In genomic region chr16:46623707-46624106, GRCh38 we compare ENCODE assay signal across 8 cellular contexts. TPM values are rescaled to one million over a fixed set of nuclear protein-coding genes. Genes with fewer than 3 reads are reported as not detected.
DNase-seq lines count a peak whose midpoint lies in the region; ATAC-seq and TF ChIP-seq lines count a peak whose summit lies in the region.
"Not testable (repeated sequence)": the region's sequence is repeated elsewhere in the genome, so short reads cannot be mapped to it uniquely, and the experiment has no call there.

No MANE protein-coding gene starts in this region.

- WGBS in heart right ventricle, 2 donors = 73 to 92% methylated on average over 4 of the region's 6 CpGs
- WGBS in right cardiac atrium = 81% methylated on average over 4 of the region's 6 CpGs
- 78 to 90% (median 85%) methylated on average over 4 of the region's 6 CpGs for WGBS in psoas muscle, 3 donors
- WGBS in aorta, 2 donors = 71 to 76% methylated on average over 4 of the region's 6 CpGs

- not testable (repeated sequence) for DNase-seq in WTC11 (ENCODE audit: low spot score); Right ventricle myocardium inferior (ENCODE audit: missing footprints); heart right ventricle; right cardiac atrium; left lung; lower lobe of right lung; psoas muscle; aorta

- H3K27ac Mint-ChIP-seq in WTC11 = not testable (repeated sequence)

- not testable (repeated sequence) for H3K27me3 Mint-ChIP-seq in WTC11 (ENCODE audit: low read depth)

- H3K9me3 ChIP-seq in heart right ventricle; right cardiac atrium (ENCODE audit: control insufficient read depth, low read length); left lung; lower lobe of right lung; psoas muscle; aorta (ENCODE audit: control insufficient read depth, low read length): not testable (repeated sequence)

- H3K4me1 ChIP-seq in heart right ventricle (peaks cover 0 to 18% (median 10%) of the 10 kb centered on the region in 9 donors), left lung (peaks cover 0 to 19% of the 10 kb centered on the region in 2 donors), lower lobe of right lung (peaks cover 18% of the 10 kb centered on the region)
- H3K4me1 ChIP-seq in right cardiac atrium (ENCODE audit: control insufficient read depth, insufficient read depth, low read length); psoas muscle; aorta (ENCODE audit: control insufficient read depth in 1 of 2, insufficient read depth in 2 of 2, low read length in 2 of 2): not testable (repeated sequence)

- H3K4me3 ChIP-seq in heart right ventricle; right cardiac atrium (ENCODE audit: low read length); left lung; lower lobe of right lung; psoas muscle; aorta (ENCODE audit: low read length in 2 of 2): not testable (repeated sequence)

- ATAC-seq in WTC11 (peak; percentile 5), Right ventricle myocardium inferior (peak; percentile 49), heart right ventricle (peak in 6 of 8 donors; percentile 21 to 60 (median 40)), right cardiac atrium (peak; percentile 27 to 32), left lung (peak; percentile 14), lower lobe of right lung (peak; percentile 4 to 25), psoas muscle (peak in 3 of 4 donors; percentile 7 to 25 (median 16)), aorta (ENCODE audit: low FRiP score) (peak; percentile 51)

- H3K4me1 Mint-ChIP-seq in WTC11 = peaks cover 15% of the 10 kb centered on the region

- intact Hi-C loops in Right ventricle myocardium inferior (cut with DNase I); heart right ventricle (cut with DNase I); right cardiac atrium (cut with DNase I); left lung (cut with DNase I); lower lobe of right lung (cut with DNase I); psoas muscle (cut with DNase I); aorta (cut with DNase I): not testable (repeated sequence)

- not testable (repeated sequence) for H3K9me3 Mint-ChIP-seq in WTC11

- CTCF ChIA-PET in WTC11 (lab: Charles Lee) = not testable (repeated sequence)

- H3K27ac ChIP-seq in heart right ventricle; right cardiac atrium (ENCODE audit: low read length); left lung; lower lobe of right lung; psoas muscle; aorta (ENCODE audit: low read depth in 1 of 2, low read length in 2 of 2): not testable (repeated sequence)

- not testable (repeated sequence) for H3K4me3 Mint-ChIP-seq in WTC11

- H3K36me3 Mint-ChIP-seq in WTC11 = not testable (repeated sequence)

- TF ChIP-seq CTCF in WTC11 (IDR thresholded peaks at IDR 0.05); heart right ventricle (IDR thresholded peaks at IDR 0.05); left lung (IDR thresholded peaks at IDR 0.05); lower lobe of right lung (IDR thresholded peaks at IDR 0.05); psoas muscle (IDR thresholded peaks at IDR 0.05): not testable (repeated sequence)

- POLR2A ChIA-PET in WTC11 (lab: Charles Lee) = not testable (repeated sequence)

- not testable (repeated sequence) for H3K27me3 ChIP-seq in heart right ventricle; right cardiac atrium (ENCODE audit: control insufficient read depth, insufficient read depth); left lung; lower lobe of right lung (ENCODE audit: low read depth); psoas muscle (ENCODE audit: insufficient read depth in 3 of 3, low read length in 2 of 3); aorta (ENCODE audit: control insufficient read depth in 1 of 2, insufficient read depth in 2 of 2, low read length in 1 of 2)

- not testable (repeated sequence) for H3K36me3 ChIP-seq in heart right ventricle; left lung; lower lobe of right lung; psoas muscle (ENCODE audit: insufficient read depth in 1 of 2, low read depth in 1 of 2); aorta (ENCODE audit: control insufficient read depth in 1 of 2, insufficient read depth in 2 of 2, low read length in 1 of 2)

RNA-seq across cellular contexts. Expression of gene SHCBP1, which starts 2.5 kb away (rescaled TPM):
- 15.4 to 20.2 TPM (median 15.7 TPM) in 3 replicates for total RNA-seq in WTC11 (2021)
- 1.0 TPM for total RNA-seq in Right ventricle myocardium inferior
- 1 to 10 TPM in 4 of 10 donors, under 1 TPM in 6; 0.26 to 4.1 (median 0.84) TPM for total RNA-seq in heart right ventricle
- polyA plus RNA-seq in heart right ventricle = 1 to 10 TPM in 1 of 2 donors, under 1 TPM in 1; 0.30 to 1.8 TPM
- total RNA-seq in right cardiac atrium = 1 to 10 TPM in 3 of 4 donors, under 1 TPM in 1; 0.96 to 2.0 (median 1.2) TPM
- 0.27 TPM for polyA plus RNA-seq in right cardiac atrium
- 1 to 10 TPM; 5.6 to 8.6 TPM for total RNA-seq in left lung
- 2.1 TPM for total RNA-seq in lower lobe of right lung
- 1 to 10 TPM in 1 of 4 donors, under 1 TPM in 3; 0.28 to 1.2 (median 0.42) TPM for total RNA-seq in psoas muscle
- under 1 TPM; 0.18 to 0.46 (median 0.35) TPM for polyA plus RNA-seq in psoas muscle
- 1 to 10 TPM; 1.6 to 2.0 TPM for total RNA-seq in aorta
- polyA plus RNA-seq in aorta = under 1 TPM in 1 of 2 donors, not detected in 1; 0.97 TPM
